24 cellular contexts compared by ENCODE assay signal in the genomic region with DNA sequence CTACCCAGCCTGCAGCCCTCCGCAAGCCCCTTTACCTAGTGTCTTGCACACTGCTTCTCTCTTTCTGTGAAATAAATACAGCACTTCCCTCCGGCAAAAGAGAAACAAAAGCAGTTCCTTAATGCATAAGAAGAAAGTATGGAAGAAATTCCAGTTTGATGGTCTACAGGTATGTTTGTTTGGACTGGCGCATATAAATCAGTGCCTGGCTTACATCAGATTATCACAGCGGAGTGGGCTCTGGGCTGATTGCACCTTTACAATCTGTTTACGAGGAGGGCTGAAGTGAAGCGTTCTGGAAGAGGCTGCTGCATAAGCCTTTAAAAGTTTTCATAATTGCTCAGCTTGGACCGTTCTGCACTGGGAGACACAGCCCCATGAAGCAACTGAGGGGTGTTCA.
DNase-seq lines count a peak whose midpoint lies in the region; ATAC-seq, FAIRE-seq and TF ChIP-seq lines count a peak whose summit lies in the region.
"Had no signal": no experiment of that assay in that cellular context is flagged by ENCODE, and none has a peak within 500 bp of the region (broad histone marks: within the 10 kb centered on the region; RNA-seq: fewer than 3 reads in every experiment).

No MANE protein-coding gene starts in this region.

- H3K9me3 ChIP-seq in HCT116 (ENCODE audit: control insufficient read depth in 1 of 2, insufficient read depth in 1 of 2, low read depth in 1 of 2, low read length in 2 of 2) (no peaks in the 10 kb centered on the region), H1 (ENCODE audit: insufficient read depth in 2 of 2, low read depth in 1 of 2, low read length in 1 of 2) (peaks cover 8% of the 10 kb centered on the region in 2 experiments; a peak in 3 of 4 replicates), mesenchymal stem cell (ENCODE audit: control insufficient read depth, low read length) (peaks cover 9% of the 10 kb centered on the region), sigmoid colon (peaks cover 0 to 3% (median 2%) of the 10 kb centered on the region in 4 donors), right atrium auricular region (peaks cover 0 to 16% of the 10 kb centered on the region in 2 donors)

- no TSS peak for BruUV-seq in HCT116 (replicated peaks; lab: Mats Ljungman, UMichigan)

- no peak for TF ChIP-seq POLR2A in HCT116 (IDR thresholded peaks at IDR 0.05; ENCODE audit: borderline replicate concordance, extremely low read depth, insufficient read depth, insufficient read length)
- no peak for TF ChIP-seq POLR2A in H1 (IDR thresholded peaks at IDR 0.05; ENCODE audit: control extremely low read depth in 1 of 2, low read depth in 2 of 2, low read length in 2 of 2)
- no peak for TF ChIP-seq POLR2A in sigmoid colon (IDR thresholded peaks at IDR 0.05)

- 0 out of 2 replicates have a peak overlapping the region, but pooled peaks have one; percentile 72 for H2BK20ac ChIP-seq in H1 (ENCODE audit: low read length)

- H2BK12ac ChIP-seq in H1 (ENCODE audit: low read depth, low read length) (no peak overlapping the region), mesenchymal stem cell (ENCODE audit: low read length in 2 of 2) (peak overlapping the region in 1 of 2 experiments; percentile 81)

- 87% methylated on average over 7 of the region's 7 CpGs; no CpG with 5 or more reads in 1 of the 2 experiments for WGBS in H1 (ENCODE audit: extremely low coverage in 1 of 2, insufficient coverage in 1 of 2, insufficient read length in 1 of 2, insufficient replicate concordance in 2 of 2, low coverage in 1 of 2, low lambda C conversion rate in 2 of 2, missing lambda C conversion rate in 1 of 2), 2 experiments
- WGBS in mesenchymal stem cell, result 80% methylated on average over 7 of the region's 7 CpGs
- 63 to 68% methylated on average over 7 of the region's 7 CpGs for WGBS in sigmoid colon, 2 donors

- no peak overlapping the region for H3K23ac ChIP-seq in H1 (ENCODE audit: insufficient read length)
- H3K23ac ChIP-seq in mesenchymal stem cell (ENCODE audit: low read length in 2 of 2), result no peak overlapping the region

- H3K14ac ChIP-seq in H1 (ENCODE audit: insufficient read length) (no peak overlapping the region), mesenchymal stem cell (ENCODE audit: low read length in 2 of 2) (no peak overlapping the region)

- H3K56ac ChIP-seq in H1 (replicated peaks; ENCODE audit: insufficient read length, low read depth, low read length), result no peak overlapping the region

- H3K79me1 ChIP-seq in H1 (ENCODE audit: low read depth, low read length), result no peaks in the 10 kb centered on the region
- H3K79me1 ChIP-seq in mesenchymal stem cell (replicated peaks; ENCODE audit: low read length, poor library complexity, severe bottlenecking), result no peaks in the 10 kb centered on the region

- TF ChIP-seq EP300 in H1 (IDR thresholded peaks at IDR 0.05; ENCODE audit: borderline replicate concordance in 1 of 2, low read depth in 2 of 2, low read length in 2 of 2) (no peak), sigmoid colon (IDR thresholded peaks at IDR 0.05) (peak; percentile 39 to 71 (median 63))

- no peak for FAIRE-seq in H1 (lab: Jason Lieb, UNC)
- FAIRE-seq: A204.1, D721Med, GM12878 had no signal

- no peaks in the 10 kb centered on the region for H3K9me2 ChIP-seq in HCT116 (ENCODE audit: insufficient read depth)

- POLR2A ChIA-PET in HCT116 (lab: Charles Lee) (no interaction called here), H1 (lab: Charles Lee; ENCODE audit: partially characterized antibody) (no interaction called here)

- H2AK5ac ChIP-seq in H1 (ENCODE audit: low read depth, low read length) (no peak overlapping the region), mesenchymal stem cell (ENCODE audit: low read length, severe bottlenecking) (no peak overlapping the region)

- peak overlapping the region; percentile 67 for H3K9ac ChIP-seq in HCT116 (ENCODE audit: low read length)
- no peak overlapping the region for H3K9ac ChIP-seq in H1 (replicated peaks in 1 of 4; ENCODE audit: extremely low read depth in 1 of 4, low read depth in 3 of 4, low read length in 3 of 4)
- no peak overlapping the region for H3K9ac ChIP-seq in mesenchymal stem cell (ENCODE audit: low read length)
- H3K9ac ChIP-seq: BLaER1 had no signal

- H4K5ac ChIP-seq in H1 (ENCODE audit: insufficient read length, low read depth, low read length), result no peak overlapping the region

- H2BK15ac ChIP-seq in H1 (ENCODE audit: low read length) (no peak overlapping the region), mesenchymal stem cell (ENCODE audit: low read depth, poor library complexity, severe bottlenecking) (no peak overlapping the region)

- H2BK120ac ChIP-seq in H1 (replicated peaks; ENCODE audit: low read depth, low read length) (no peak overlapping the region), mesenchymal stem cell (ENCODE audit: low read depth, low read length) (no peak overlapping the region)

- peak overlapping the region; percentile 83; the same call in 1 of the 2 replicates for H3K27ac ChIP-seq in HCT116 (ENCODE audit: low read depth, low read length)
- H3K27ac ChIP-seq in H1 (ENCODE audit: low read depth, low read length), result no peak overlapping the region
- no peak overlapping the region for H3K27ac ChIP-seq in mesenchymal stem cell (ENCODE audit: low read length, poor library complexity, severe bottlenecking)
- peak overlapping the region in 3 of 4 donors; percentile 70 to 82 (median 74) for H3K27ac ChIP-seq in sigmoid colon
- H3K27ac ChIP-seq in right atrium auricular region, result no peak overlapping the region
- H3K27ac ChIP-seq: 22Rv1, BLaER1, C4-2B had no signal

- H4K91ac ChIP-seq in H1 (replicated peaks; ENCODE audit: insufficient read length, low read length) (no peak overlapping the region), mesenchymal stem cell (ENCODE audit: low read length) (peak overlapping the region; percentile 70)

- H4K20me1 ChIP-seq in HCT116 (ENCODE audit: insufficient read depth), result no peaks in the 10 kb centered on the region
- H4K20me1 ChIP-seq in H1 (replicated peaks in 1 of 2; ENCODE audit: control insufficient read depth in 1 of 2, insufficient read depth in 2 of 2, low read length in 2 of 2), result no peaks in the 10 kb centered on the region
- H4K20me1 ChIP-seq: BLaER1 had no signal

- H3K4me1 ChIP-seq in HCT116 (ENCODE audit: control insufficient read depth in 1 of 2, insufficient read depth in 2 of 2, low read length in 2 of 2) (peaks cover 51 to 64% of the 10 kb centered on the region in 2 experiments), H1 (replicated peaks in 1 of 4; ENCODE audit: control insufficient read depth in 3 of 4, insufficient read depth in 4 of 4, low read length in 3 of 4) (peaks cover 0 to 20% (median 4%) of the 10 kb centered on the region in 4 experiments; a peak in 3 of 7 replicates), mesenchymal stem cell (ENCODE audit: control insufficient read depth, insufficient read depth, low read depth, low read length) (peaks cover 2% of the 10 kb centered on the region), sigmoid colon (peaks cover 0 to 36% (median 16%) of the 10 kb centered on the region in 4 donors), right atrium auricular region (no peaks in the 10 kb centered on the region)
- H3K4me1 ChIP-seq: BLaER1, Caco-2 had no signal

- H3K18ac ChIP-seq in H1 (ENCODE audit: extremely low read depth, low read length) (no peak overlapping the region), mesenchymal stem cell (ENCODE audit: low read depth in 1 of 2, low read length in 2 of 2) (peak overlapping the region in 1 of 2 experiments; percentile 37)

- CTCF ChIA-PET in HCT116 (lab: Charles Lee) (interaction anchor here (2.0 kb wide), 1 partner anchor 16 kb away, joined by 4 read pairs; no protein-coding TSS in a partner anchor), H1 (lab: Charles Lee; ENCODE audit: partially characterized antibody) (interaction anchor here (0.9 to 1.4 kb wide), 3 partner anchors 17 to 104 kb away, joined by 3 to 4 read pairs (median 3); no protein-coding TSS in a partner anchor)

- no peak overlapping the region for H2BK5ac ChIP-seq in H1 (ENCODE audit: low read depth, low read length)
- no peak overlapping the region for H2BK5ac ChIP-seq in mesenchymal stem cell (ENCODE audit: low read depth, low read length, poor library complexity, severe bottlenecking)

- H4K8ac ChIP-seq in H1 (ENCODE audit: extremely low read depth, insufficient read depth, low read length) (no peak overlapping the region), mesenchymal stem cell (ENCODE audit: low read length) (no peak overlapping the region)

- intact Hi-C loops in HCT116 (cut with micrococcal nuclease) (no loop called here), sigmoid colon (cut with DNase I) (no loop called here)

- RAD21 ChIA-PET in HCT116 (lab: Charles Lee; ENCODE audit: low non-redundant PET in 1 of 2, low total read pairs in 2 of 2, uncharacterized antibody in 2 of 2, unreplicated experiment in 2 of 2), result no interaction called here

- H3K4me3 ChIP-seq in HCT116 (replicated peaks in 1 of 2; ENCODE audit: low read depth in 1 of 2, low read length in 2 of 2) (no peak overlapping the region), H1 (ENCODE audit: extremely low read depth in 1 of 4, insufficient read depth in 2 of 4, low read depth in 3 of 4, low read length in 4 of 4) (no peak overlapping the region), mesenchymal stem cell (ENCODE audit: insufficient read depth in 1 of 2, low read depth in 1 of 2, low read length in 2 of 2) (no peak overlapping the region), sigmoid colon (no peak overlapping the region), foreskin fibroblast (ENCODE audit: low read depth in 1 of 2, low read length in 2 of 2) (no peak overlapping the region), right atrium auricular region (no peak overlapping the region)
- H3K4me3 ChIP-seq: BLaER1, GM12878 had no signal

- DNase-seq in HCT116 (ENCODE audit: low read depth, low spot score) (no peak), H1 (ENCODE audit: low read depth in 1 of 2, low spot score in 2 of 2) (no peak), mesenchymal stem cell (no peak), sigmoid colon (no peak), GM20000 (ENCODE audit: low spot score) (no peak), foreskin fibroblast (no peak), right atrium auricular region (ENCODE audit: low spot score) (no peak)
- DNase-seq: Caco-2; CD4-positive, CD25-positive, alpha-beta regulatory T cell; CD8-positive, alpha-beta T cell; DMS 273 treated with DMSO at 0.1 percent for 48 hours; DMS79; EL; GDM1; GOT3; H7; HCEC 1CT had no signal

- H3K79me2 ChIP-seq in HCT116 (ENCODE audit: insufficient read depth, low read length) (no peaks in the 10 kb centered on the region), H1 (ENCODE audit: control insufficient read depth in 1 of 2, insufficient read depth in 2 of 2, low read length in 2 of 2) (no peaks in the 10 kb centered on the region)

- ATAC-seq in HCT116 (no peak), HG03039 (IDR thresholded peaks at IDR 0.05; ENCODE audit: unreplicated experiment) (no peak)
- ATAC-seq: CD8-positive, alpha-beta T cell; GM12878 had no signal

- H3K27me3 ChIP-seq in HCT116 (ENCODE audit: insufficient read depth, low read length) (no peaks in the 10 kb centered on the region), H1 (replicated peaks in 1 of 4; ENCODE audit: control insufficient read depth in 3 of 4, extremely low read depth in 1 of 4, insufficient read depth in 3 of 4, low read length in 3 of 4) (0 out of 7 replicates have a peak, but pooled peaks cover 0 to 3% (median 0%) of the 10 kb centered on the region in 4 experiments), mesenchymal stem cell (ENCODE audit: control insufficient read depth in 1 of 2, insufficient read depth in 1 of 2, low read length in 2 of 2) (peaks cover 0 to 58% of the 10 kb centered on the region in 2 experiments), sigmoid colon (no peaks in the 10 kb centered on the region), right atrium auricular region (no peaks in the 10 kb centered on the region)
- H3K27me3 ChIP-seq: BLaER1 had no signal

- H3K23me2 ChIP-seq in H1 (ENCODE audit: low read depth, low read length), result no peaks in the 10 kb centered on the region

- no peak overlapping the region for H3K4ac ChIP-seq in H1 (replicated peaks; ENCODE audit: insufficient read length, low read depth, low read length)
- no peak overlapping the region for H3K4ac ChIP-seq in mesenchymal stem cell (ENCODE audit: low read depth in 1 of 2, low read length in 2 of 2)

- no peak for TF ChIP-seq CTCF in HCT116 (IDR thresholded peaks at IDR 0.05 in 2 of 3, conservative IDR thresholded peaks at IDR 0.05 in 1 of 3; ENCODE audit: borderline replicate concordance in 1 of 3, insufficient read depth in 1 of 3, low read depth in 2 of 3, low read length in 2 of 3)
- TF ChIP-seq CTCF in H1 (IDR thresholded peaks at IDR 0.05; ENCODE audit: control extremely low read depth in 1 of 3, insufficient read depth in 1 of 3, low read depth in 1 of 3, low read length in 3 of 3), result no peak
- TF ChIP-seq CTCF in sigmoid colon (IDR thresholded peaks at IDR 0.05), result no peak
- no peak for TF ChIP-seq CTCF in GM20000 (IDR thresholded peaks at IDR 0.05; ENCODE audit: extremely low read depth, missing control alignments)
- TF ChIP-seq CTCF in foreskin fibroblast (IDR thresholded peaks at IDR 0.05; ENCODE audit: low read depth, low read length), result no peak
- no peak for TF ChIP-seq CTCF in right atrium auricular region (IDR thresholded peaks at IDR 0.05)

- H3K4me2 ChIP-seq in HCT116 (ENCODE audit: low read length) (peak overlapping the region; percentile 75), H1 (ENCODE audit: insufficient read depth in 1 of 2, low read depth in 2 of 2, low read length in 2 of 2) (no peak overlapping the region), mesenchymal stem cell (ENCODE audit: low read length, poor library complexity, severe bottlenecking) (no peak overlapping the region)
- H3K4me2 ChIP-seq: BLaER1 had no signal

- H2AFZ ChIP-seq in HCT116 (ENCODE audit: low read depth, low read length, poor library complexity, severe bottlenecking) (no peak overlapping the region), H1 (ENCODE audit: low read length) (no peak overlapping the region), mesenchymal stem cell (ENCODE audit: low read depth, low read length) (no peak overlapping the region)

- no peaks in the 10 kb centered on the region for H3K36me3 ChIP-seq in HCT116 (ENCODE audit: control insufficient read depth in 1 of 2, insufficient read depth in 2 of 2, low read length in 2 of 2)
- H3K36me3 ChIP-seq in H1 (ENCODE audit: control insufficient read depth in 2 of 4, insufficient read depth in 4 of 4, low read length in 3 of 4), result no peaks in the 10 kb centered on the region
- H3K36me3 ChIP-seq in mesenchymal stem cell (ENCODE audit: control insufficient read depth in 1 of 2, insufficient read depth in 2 of 2, low read depth in 1 of 2, low read length in 2 of 2), result no peaks in the 10 kb centered on the region
- H3K36me3 ChIP-seq in sigmoid colon, result no peaks in the 10 kb centered on the region
- H3K36me3 ChIP-seq in right atrium auricular region, result no peaks in the 10 kb centered on the region
- H3K36me3 ChIP-seq: BLaER1 had no signal

- TF ChIP-seq RAD21 in HCT116 (IDR thresholded peaks at IDR 0.05; ENCODE audit: low read depth) (no peak), H1 (IDR thresholded peaks at IDR 0.05 in 1 of 2, conservative IDR thresholded peaks at IDR 0.05 in 1 of 2; ENCODE audit: low read depth in 2 of 2, low read length in 2 of 2) (no peak)

Comparison
In these comparisons a context has a peak if more than half of its experiments do, and no peak if none do; other contexts are left out.
1. H3K27ac ChIP-seq: peak in HCT116 (single experiment) and sigmoid colon (3 of 4); none in H1 (single experiment), mesenchymal stem cell (single experiment) and right atrium auricular region (0 of 2).